ENCODE assay signal across 30 cellular contexts in genomic region chr2:100031604-100032003, GRCh38.
"Had no signal": no experiment of that assay in that cellular context is flagged by ENCODE, and none has a peak within 500 bp of the region (broad histone marks: within the 10 kb centered on the region; RNA-seq: fewer than 3 reads in every experiment).

No MANE protein-coding gene starts in this region.

- H3K4me1 Mint-ChIP-seq: mesothelial cell of epicardium, neural progenitor cell had no signal

- H3K27ac Mint-ChIP-seq: dendritic cell treated with granulocyte-macrophage colony-stimulating factor and Interleukin-4, amounts not matched to agents 40 ng/mL and 50 ng/mL, for 4 days; endodermal cell; mesothelial cell of epicardium; naive thymus-derived CD4-positive, alpha-beta T cell; nephron; neural progenitor cell; type B pancreatic cell had no signal

- H3K4me3 Mint-ChIP-seq: dendritic cell treated with granulocyte-macrophage colony-stimulating factor and Interleukin-4, amounts not matched to agents 40 ng/mL and 50 ng/mL, for 4 days; endodermal cell; mesothelial cell of epicardium; naive thymus-derived CD4-positive, alpha-beta T cell; nephron; neural progenitor cell; type B pancreatic cell had no signal

- H3K9me3 ChIP-seq: colonic mucosa, gastrocnemius medialis, mucosa of descending colon, prostate gland, right atrium auricular region, testis, tibial artery, uterus had no signal

- H3K4me3 ChIP-seq: colonic mucosa, gastrocnemius medialis, lung, mucosa of descending colon, neural progenitor cell, prostate gland, right atrium auricular region, smooth muscle cell, testis, tibial artery, uterus had no signal

- H3K36me3 ChIP-seq: colonic mucosa, gastrocnemius medialis, neural progenitor cell, prostate gland, right atrium auricular region, tibial artery, uterus had no signal

- H2AFZ ChIP-seq: neural progenitor cell had no signal

- H3K9me3 Mint-ChIP-seq: dendritic cell treated with granulocyte-macrophage colony-stimulating factor and Interleukin-4, amounts not matched to agents 40 ng/mL and 50 ng/mL, for 4 days; endodermal cell; neural progenitor cell had no signal

- H3K27me3 Mint-ChIP-seq: dendritic cell treated with granulocyte-macrophage colony-stimulating factor and Interleukin-4, amounts not matched to agents 40 ng/mL and 50 ng/mL, for 4 days; naive thymus-derived CD4-positive, alpha-beta T cell had no signal

- H3K27me3 ChIP-seq: colonic mucosa, gastrocnemius medialis, neural progenitor cell, right atrium auricular region, testis, tibial artery, uterus had no signal

- ATAC-seq: esophagus mucosa; gastrocnemius medialis; mucosa of descending colon; naive thymus-derived CD4-positive, alpha-beta T cell; sciatic nerve had no signal

- DNase-seq: colonic mucosa; effector CD8-positive, alpha-beta T cell; endodermal cell; foreskin fibroblast; gastrocnemius medialis; head of caudate nucleus; mesenchymal stem cell; mucosa of descending colon; naive thymus-derived CD4-positive, alpha-beta T cell; stimulated activated CD4-positive, alpha-beta T cell treated with anti-CD3 and anti-CD28 coated beads, Interleukin-12 subunit alpha, Interleukin-12 subunit beta, amount 100 ng/mL, for 4 hours; stimulated activated CD4-positive, alpha-beta T cell treated with anti-CD3 and anti-CD28 coated beads, Interleukin-1b, Interleukin-23, amount 100 ng/mL, for 48 hours; stimulated activated CD4-positive, alpha-beta T cell treated with anti-CD3 and anti-CD28 coated beads, Interleukin-4, amount 100 ng/mL, for 1 hour; stimulated activated CD8-positive, alpha-beta memory T cell treated with anti-CD3 and anti-CD28 coated beads, Interleukin-4, amount 100 ng/mL, for 48 hours; stimulated activated naive CD4-positive, alpha-beta T cell treated with Interleukin-2 at 50 U/mL for 16 hours; substantia nigra; testis; tibial artery; uterus had no signal

- H3K4me1 ChIP-seq: colonic mucosa, gastrocnemius medialis, neural progenitor cell, prostate gland, right atrium auricular region, testis, tibial artery, uterus had no signal

- H3K9ac ChIP-seq: neural progenitor cell had no signal

- H3K36me3 Mint-ChIP-seq: mesothelial cell of epicardium, neural progenitor cell had no signal

- H3K4me2 ChIP-seq: neural progenitor cell, smooth muscle cell had no signal

- H3K27ac ChIP-seq: colonic mucosa, epithelial cell of prostate, gastrocnemius medialis, neural progenitor cell, right atrium auricular region, testis, tibial artery, uterus had no signal
